Comparison of ENCODE assay signal across 13 cellular contexts in the genomic region with DNA sequence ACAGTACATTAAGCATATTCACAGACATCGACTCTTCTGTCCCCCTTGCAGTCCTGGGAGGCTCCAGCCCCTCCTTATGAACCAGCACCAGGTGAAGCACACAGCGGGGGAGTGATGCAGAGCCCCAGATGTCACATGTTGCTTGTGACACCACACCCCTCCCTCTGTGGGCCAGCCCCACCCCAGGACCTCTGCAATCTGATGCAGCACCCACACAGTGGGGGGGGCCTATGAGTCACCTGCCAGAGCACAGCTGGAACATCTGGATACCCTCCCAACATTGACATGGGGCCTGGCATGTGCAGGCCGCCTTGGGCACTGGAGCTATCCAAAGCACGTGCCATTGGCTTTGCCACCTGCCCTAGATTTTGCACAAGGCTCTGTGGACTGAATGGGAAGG.
A peak's percentile ranks its signal among the peaks of the same experiment; 100 is the strongest.
DNase-seq lines count a peak whose midpoint lies in the region; ATAC-seq and TF ChIP-seq lines count a peak whose summit lies in the region.
"Had no signal": no experiment of that assay in that cellular context is flagged by ENCODE, and none has a peak within 500 bp of the region (broad histone marks: within the 10 kb centered on the region; RNA-seq: fewer than 3 reads in every experiment).

No MANE protein-coding gene starts in this region.

- TF ChIP-seq CTCF in fibroblast of the aortic adventitia (IDR thresholded peaks at IDR 0.05; ENCODE audit: insufficient read depth, low read length), result no peak

- ATAC-seq in HG02642 (IDR thresholded peaks at IDR 0.05; ENCODE audit: poor library complexity, unreplicated experiment), result no peak
- no peak for ATAC-seq in HG03439 (IDR thresholded peaks at IDR 0.05; ENCODE audit: unreplicated experiment)

- peak; percentile 13 to 16 for DNase-seq in activated CD4-positive, alpha-beta T cell treated with anti-CD3 and anti-CD28 coated beads for 4 hours
- no peak for DNase-seq in activated CD4-positive, alpha-beta T cell treated with anti-CD3 and anti-CD28 coated beads for 1 hour
- DNase-seq in NCI-H2171 treated with DMSO at 0.1 percent for 48 hours (lab: John Stamatoyannopoulos, UW), result peak; percentile 72
- DNase-seq in fibroblast of the aortic adventitia (ENCODE audit: low read depth), result peak; percentile 21
- DNase-seq in stimulated activated CD4-positive, alpha-beta T cell treated with anti-CD3 and anti-CD28 coated beads, Interleukin-4, amount 100 ng/mL, for 4 hours, result peak; percentile 18 to 44
- no peak for DNase-seq in T1000 (lab: John Stamatoyannopoulos, UW)
- DNase-seq: activated B cell treated with CpG ODN at 0.5 μM for 24 hours; CD4-positive, alpha-beta memory T cell; NCI-H1930; NCI-H82; T-helper 1 cell had no signal

- no peak overlapping the region for H3K4me3 ChIP-seq in fibroblast of the aortic adventitia (ENCODE audit: low read depth, low read length)

Comparison
In these comparisons a context has a peak if more than half of its experiments do, and no peak if none do; other contexts are left out.
1. DNase-seq: peak in activated CD4-positive, alpha-beta T cell treated with anti-CD3 and anti-CD28 coated beads for 4 hours (2 of 2), NCI-H2171 treated with DMSO at 0.1 percent for 48 hours (single experiment), fibroblast of the aortic adventitia (single experiment) and stimulated activated CD4-positive, alpha-beta T cell treated with anti-CD3 and anti-CD28 coated beads, Interleukin-4, amount 100 ng/mL, for 4 hours (2 of 2); none in activated CD4-positive, alpha-beta T cell treated with anti-CD3 and anti-CD28 coated beads for 1 hour (single experiment) and T1000 (single experiment).